Comparison of ENCODE assay signal across 8 cellular contexts in genomic region chr19:10339380-10339960, GRCh38. TPM values are rescaled to one million over a fixed set of nuclear protein-coding genes. Genes with fewer than 3 reads are reported as not detected.
DNase-seq lines count a peak whose midpoint lies in the region; ATAC-seq and TF ChIP-seq lines count a peak whose summit lies in the region.

A gene with protein sequence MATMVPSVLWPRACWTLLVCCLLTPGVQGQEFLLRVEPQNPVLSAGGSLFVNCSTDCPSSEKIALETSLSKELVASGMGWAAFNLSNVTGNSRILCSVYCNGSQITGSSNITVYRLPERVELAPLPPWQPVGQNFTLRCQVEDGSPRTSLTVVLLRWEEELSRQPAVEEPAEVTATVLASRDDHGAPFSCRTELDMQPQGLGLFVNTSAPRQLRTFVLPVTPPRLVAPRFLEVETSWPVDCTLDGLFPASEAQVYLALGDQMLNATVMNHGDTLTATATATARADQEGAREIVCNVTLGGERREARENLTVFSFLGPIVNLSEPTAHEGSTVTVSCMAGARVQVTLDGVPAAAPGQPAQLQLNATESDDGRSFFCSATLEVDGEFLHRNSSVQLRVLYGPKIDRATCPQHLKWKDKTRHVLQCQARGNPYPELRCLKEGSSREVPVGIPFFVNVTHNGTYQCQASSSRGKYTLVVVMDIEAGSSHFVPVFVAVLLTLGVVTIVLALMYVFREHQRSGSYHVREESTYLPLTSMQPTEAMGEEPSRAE (minus strand): TSS chr19:10339624. CDS start chr19:10339614, 10 bp downstream.

- no peaks in the 10 kb centered on the region for H3K27me3 Mint-ChIP-seq in activated CD4-positive, alpha-beta T cell treated with anti-CD3 and anti-CD28 coated beads, Interleukin-2, amount 10 ng/mL, durations not matched to agents 7 days and 5 days

- CTCF ChIA-PET in activated CD4-positive, alpha-beta T cell treated with anti-CD3 and anti-CD28 coated beads, Interleukin-2, amount 10 ng/mL, durations not matched to agents 7 days and 5 days (lab: Charles Lee), result interaction anchor here (1.1 to 1.2 kb wide), 2 partner anchors 34 to 49 kb away, joined by 3 read pairs; no protein-coding TSS in a partner anchor

- POLR2A ChIA-PET in activated CD4-positive, alpha-beta T cell treated with anti-CD3 and anti-CD28 coated beads, Interleukin-2, amount 10 ng/mL, durations not matched to agents 7 days and 5 days (lab: Charles Lee), result no interaction called here

- no peaks in the 10 kb centered on the region for H3K36me3 ChIP-seq in heart left ventricle

- peak; percentile 56 for ATAC-seq in GM18502 (IDR thresholded peaks at IDR 0.05; ENCODE audit: poor library complexity, unreplicated experiment)
- peak; percentile 63 for ATAC-seq in HG03442 (IDR thresholded peaks at IDR 0.05; ENCODE audit: unreplicated experiment)
- peak in 1 of 4 donors; percentile 11 for ATAC-seq in heart left ventricle

- peak within 1 kb of the TSS; percentile 94 for H3K27ac Mint-ChIP-seq in activated CD4-positive, alpha-beta T cell treated with anti-CD3 and anti-CD28 coated beads, Interleukin-2, amount 10 ng/mL, durations not matched to agents 7 days and 5 days

- no peaks in the 10 kb centered on the region for H3K27me3 ChIP-seq in heart left ventricle

- TF ChIP-seq POLR2A in heart left ventricle (IDR thresholded peaks at IDR 0.05), result no peak

- H3K9me3 ChIP-seq in heart left ventricle, result no peaks in the 10 kb centered on the region

- WGBS in heart left ventricle, 4 donors, result 59 to 79% (median 66%) methylated on average over 8 to 14 of the region's 14 CpGs

- peaks cover 19% of the 10 kb centered on the region for H3K36me3 Mint-ChIP-seq in activated CD4-positive, alpha-beta T cell treated with anti-CD3 and anti-CD28 coated beads, Interleukin-2, amount 10 ng/mL, durations not matched to agents 7 days and 5 days (ENCODE audit: low read depth)

- peak within 1 kb of the TSS in 1 of 12 donors; percentile 75 for H3K27ac ChIP-seq in heart left ventricle

- DNase-seq in activated CD4-positive, alpha-beta T cell treated with anti-CD3 and anti-CD28 coated beads, Interleukin-2, amount 10 ng/mL, durations not matched to agents 7 days and 5 days, result peak; percentile 74
- DNase-seq in heart left ventricle (peak in 1 of 5 donors; percentile 47), NCI-H524 treated with DMSO at 0.1 percent for 48 hours (lab: John Stamatoyannopoulos, UW) (no peak), C1 segment of cervical spinal cord (lab: John Stamatoyannopoulos, UW) (no peak), Ammon's horn (ENCODE audit: low spot score) (no peak)
- peak; percentile 61 for DNase-seq in stimulated activated CD8-positive, alpha-beta memory T cell treated with anti-CD3 and anti-CD28 coated beads, Interleukin-15, amount 100 ng/mL, for 48 hours (ENCODE audit: low read depth in 2 of 2)

- no peak for TF ChIP-seq CTCF in heart left ventricle (IDR thresholded peaks at IDR 0.05)

- peak within 1 kb of the TSS; percentile 95 for H3K4me3 Mint-ChIP-seq in activated CD4-positive, alpha-beta T cell treated with anti-CD3 and anti-CD28 coated beads, Interleukin-2, amount 10 ng/mL, durations not matched to agents 7 days and 5 days

- H3K4me1 ChIP-seq in heart left ventricle, result peaks cover 0 to 30% (median 8%) of the 10 kb centered on the region in 12 donors

- intact Hi-C loops in heart left ventricle (cut with DNase I), result loop anchor here in 2 of 10 donors (10.0 kb wide), 1 partner anchor 45 kb away; the partner anchor contains the start of gene TYK2 (in 2 of the 2)

- peak within 1 kb of the TSS in 3 of 12 donors; percentile 19 to 51 (median 19) for H3K4me3 ChIP-seq in heart left ventricle

- no peaks in the 10 kb centered on the region for H3K9me3 Mint-ChIP-seq in activated CD4-positive, alpha-beta T cell treated with anti-CD3 and anti-CD28 coated beads, Interleukin-2, amount 10 ng/mL, durations not matched to agents 7 days and 5 days

- peaks cover 37% of the 10 kb centered on the region for H3K4me1 Mint-ChIP-seq in activated CD4-positive, alpha-beta T cell treated with anti-CD3 and anti-CD28 coated beads, Interleukin-2, amount 10 ng/mL, durations not matched to agents 7 days and 5 days

RNA-seq across cellular contexts. Expression of the gene that starts here (rescaled TPM):
- 100 to 1,000 TPM; 230 to 233 TPM for total RNA-seq in activated CD4-positive, alpha-beta T cell treated with anti-CD3 and anti-CD28 coated beads, Interleukin-2, amount 10 ng/mL, durations not matched to agents 7 days and 5 days
- total RNA-seq in heart left ventricle, result 10 to 100 TPM in 8 of 9 donors, 1 to 10 TPM in 1; 5.6 to 24.9 (median 18.3) TPM
- polyA plus RNA-seq in heart left ventricle, result 10 to 100 TPM in 1 of 2 donors, 1 to 10 TPM in 1; 8.6 to 15.5 TPM

Comparison
In these comparisons a context has a peak if more than half of its experiments do, and no peak if none do; other contexts are left out.
1. RNA of the gene that starts here (total RNA-seq): 230 to 233 TPM in activated CD4-positive, alpha-beta T cell treated with anti-CD3 and anti-CD28 coated beads, Interleukin-2, amount 10 ng/mL, durations not matched to agents 7 days and 5 days; 5.6 to 24.9 TPM in heart left ventricle; every median in the first group is over 4 times any median in the second.
2. DNase-seq: peak in activated CD4-positive, alpha-beta T cell treated with anti-CD3 and anti-CD28 coated beads, Interleukin-2, amount 10 ng/mL, durations not matched to agents 7 days and 5 days (single experiment) and stimulated activated CD8-positive, alpha-beta memory T cell treated with anti-CD3 and anti-CD28 coated beads, Interleukin-15, amount 100 ng/mL, for 48 hours (2 of 2); none in NCI-H524 treated with DMSO at 0.1 percent for 48 hours (single experiment), C1 segment of cervical spinal cord (0 of 14) and Ammon's horn (single experiment).